In genomic region chr2:9313443-9313842, GRCh38 we compare ENCODE assay signal across 20 cellular contexts.
"Had no signal": no experiment of that assay in that cellular context is flagged by ENCODE, and none has a peak within 500 bp of the region (broad histone marks: within the 10 kb centered on the region; RNA-seq: fewer than 3 reads in every experiment).

No MANE protein-coding gene starts in this region.

- H3K9me3 ChIP-seq: adrenal gland, body of pancreas, gastroesophageal sphincter, spleen, upper lobe of right lung had no signal

- H3K4me3 Mint-ChIP-seq: activated CD8-positive, alpha-beta T cell treated with anti-CD3 and anti-CD28 coated beads, Interleukin-2, amount 10 ng/mL, durations not matched to agents 7 days and 5 days; activated naive CD4-positive, alpha-beta T cell treated with anti-CD3 and anti-CD28 coated beads, Interleukin-2, amount 50 U/mL, for 24 hours; mesothelial cell of epicardium; neural crest cell; stimulated activated naive CD8-positive, alpha-beta T cell treated with anti-CD3 and anti-CD28 coated beads, Interleukin-15, amount 100 ng/mL, for 72 hours; T-helper 17 cell; WTC11 had no signal

- H3K36me3 Mint-ChIP-seq: activated naive CD4-positive, alpha-beta T cell treated with anti-CD3 and anti-CD28 coated beads, Interleukin-2, amount 50 U/mL, for 24 hours; mesothelial cell of epicardium; WTC11 had no signal

- H3K27ac ChIP-seq: adrenal gland, body of pancreas, spleen, upper lobe of right lung had no signal

- H3K27me3 Mint-ChIP-seq: activated naive CD4-positive, alpha-beta T cell treated with anti-CD3 and anti-CD28 coated beads, Interleukin-2, amount 50 U/mL, for 24 hours; stimulated activated naive CD8-positive, alpha-beta T cell treated with anti-CD3 and anti-CD28 coated beads, Interleukin-15, amount 100 ng/mL, for 72 hours; T-helper 17 cell had no signal

- DNase-seq: activated CD4-positive, alpha-beta T cell treated with anti-CD3 and anti-CD28 coated beads for 48 hours; activated CD8-positive, alpha-beta memory T cell treated with anti-CD3 and anti-CD28 coated beads, Interleukin-2, amount 50 U/mL, for 4 hours; activated CD8-positive, alpha-beta T cell treated with anti-CD3 and anti-CD28 coated beads, Interleukin-2, amount 10 ng/mL, durations not matched to agents 7 days and 5 days; activated effector memory CD4-positive, alpha-beta T cell treated with anti-CD3 and anti-CD28 coated beads, Interleukin-2, amount 50 U/mL, for 16 hours; activated T-cell treated with anti-CD3 and anti-CD28 coated beads, Interleukin-2, amount 50 U/mL, for 48 hours; adrenal gland; body of pancreas; central memory CD4-positive, alpha-beta T cell; effector CD8-positive, alpha-beta T cell; kidney; spleen; stimulated activated naive CD8-positive, alpha-beta T cell treated with anti-CD3 and anti-CD28 coated beads, Interleukin-15, amount 100 ng/mL, for 72 hours; T-helper 17 cell; upper lobe of right lung had no signal

- H3K9me3 Mint-ChIP-seq: activated naive CD4-positive, alpha-beta T cell treated with anti-CD3 and anti-CD28 coated beads, Interleukin-2, amount 50 U/mL, for 24 hours; mesothelial cell of epicardium; neural crest cell; stimulated activated naive CD8-positive, alpha-beta T cell treated with anti-CD3 and anti-CD28 coated beads, Interleukin-15, amount 100 ng/mL, for 72 hours; WTC11 had no signal

- H3K27me3 ChIP-seq: adrenal gland, body of pancreas, gastroesophageal sphincter, upper lobe of right lung had no signal

- H3K27ac Mint-ChIP-seq: activated CD8-positive, alpha-beta T cell treated with anti-CD3 and anti-CD28 coated beads, Interleukin-2, amount 10 ng/mL, durations not matched to agents 7 days and 5 days; activated naive CD4-positive, alpha-beta T cell treated with anti-CD3 and anti-CD28 coated beads, Interleukin-2, amount 50 U/mL, for 24 hours; mesothelial cell of epicardium; stimulated activated naive CD8-positive, alpha-beta T cell treated with anti-CD3 and anti-CD28 coated beads, Interleukin-15, amount 100 ng/mL, for 72 hours; T-helper 17 cell; WTC11 had no signal

- H3K4me1 Mint-ChIP-seq: stimulated activated naive CD8-positive, alpha-beta T cell treated with anti-CD3 and anti-CD28 coated beads, Interleukin-15, amount 100 ng/mL, for 72 hours had no signal

- FAIRE-seq: kidney had no signal

- H3K4me3 ChIP-seq: adrenal gland, body of pancreas, gastroesophageal sphincter, spleen, upper lobe of right lung had no signal

- ATAC-seq: activated CD8-positive, alpha-beta T cell treated with anti-CD3 and anti-CD28 coated beads, Interleukin-2, amount 10 ng/mL, durations not matched to agents 7 days and 5 days; body of pancreas; gastroesophageal sphincter; sciatic nerve; stimulated activated naive CD8-positive, alpha-beta T cell treated with anti-CD3 and anti-CD28 coated beads, Interleukin-15, amount 100 ng/mL, for 72 hours; T-helper 17 cell; upper lobe of right lung; WTC11 had no signal

- H3K36me3 ChIP-seq: adrenal gland, gastroesophageal sphincter, spleen, upper lobe of right lung had no signal
